ENCODE assay signal across 9 cellular contexts in genomic region chr19:54162884-54163283, GRCh38. TPM values are rescaled to one million over a fixed set of nuclear protein-coding genes. Genes with fewer than 3 reads are reported as not detected.
DNase-seq lines count a peak whose midpoint lies in the region; ATAC-seq and TF ChIP-seq lines count a peak whose summit lies in the region.
"Had no signal": no experiment of that assay in that cellular context is flagged by ENCODE, and none has a peak within 500 bp of the region (broad histone marks: within the 10 kb centered on the region; RNA-seq: fewer than 3 reads in every experiment).

No MANE protein-coding gene starts in this region.

- H3K36me3 ChIP-seq in ACC112 (ENCODE audit: insufficient read depth, low read length) (no peaks in the 10 kb centered on the region), HCT116 (ENCODE audit: control insufficient read depth in 1 of 2, insufficient read depth in 2 of 2, low read length in 2 of 2) (no peaks in the 10 kb centered on the region), ascending aorta (peaks cover 1% of the 10 kb centered on the region in 2 donors)

- peak overlapping the region; percentile 58; the same call in 1 of the 2 replicates for H3K4me3 ChIP-seq in ACC112 (ENCODE audit: low read depth, low read length)
- no peak overlapping the region for H3K4me3 ChIP-seq in HCT116 (replicated peaks in 1 of 2; ENCODE audit: low read depth in 1 of 2, low read length in 2 of 2)
- H3K4me3 ChIP-seq in ascending aorta: peak overlapping the region in 1 of 2 donors; percentile 50

- no peak for ATAC-seq in HCT116
- no peak for ATAC-seq in naive B cell (ENCODE audit: low read depth in 2 of 2)

- TF ChIP-seq RAD21 in HCT116 (IDR thresholded peaks at IDR 0.05; ENCODE audit: low read depth): no peak

- H4K20me1 ChIP-seq in HCT116 (ENCODE audit: insufficient read depth): no peaks in the 10 kb centered on the region

- H3K36me3 Mint-ChIP-seq in brain: peaks cover 25% of the 10 kb centered on the region
- H3K36me3 Mint-ChIP-seq in naive B cell: no peaks in the 10 kb centered on the region

- H3K27me3 Mint-ChIP-seq in brain (peaks cover 10% of the 10 kb centered on the region), naive B cell (peaks cover 3 to 36% (median 24%) of the 10 kb centered on the region in 3 donors)

- no TSS peak for BruUV-seq in HCT116 (replicated peaks; lab: Mats Ljungman, UMichigan)

- no peaks in the 10 kb centered on the region for H3K9me3 ChIP-seq in HCT116 (ENCODE audit: control insufficient read depth in 1 of 2, insufficient read depth in 1 of 2, low read depth in 1 of 2, low read length in 2 of 2)
- no peaks in the 10 kb centered on the region for H3K9me3 ChIP-seq in ascending aorta

- CTCF ChIA-PET in HCT116 (lab: Charles Lee): interaction anchor here (1.1 kb wide), 1 partner anchor 10 kb away, joined by 3 read pairs; the partner anchor contains the start of gene TMC4

- H3K4me1 ChIP-seq in ACC112 (ENCODE audit: control insufficient read depth, insufficient read depth, low read length, unreplicated experiment): peaks cover 11% of the 10 kb centered on the region
- peaks cover 26 to 50% of the 10 kb centered on the region in 2 experiments for H3K4me1 ChIP-seq in HCT116 (ENCODE audit: control insufficient read depth in 1 of 2, insufficient read depth in 2 of 2, low read length in 2 of 2)
- H3K4me1 ChIP-seq in ascending aorta: peaks cover 15 to 21% of the 10 kb centered on the region in 2 donors

- no peak overlapping the region for H3K27ac ChIP-seq in ACC112 (ENCODE audit: low read depth, low read length)
- H3K27ac ChIP-seq in HCT116 (ENCODE audit: low read depth, low read length): no peak overlapping the region
- no peak overlapping the region for H3K27ac ChIP-seq in ascending aorta

- no peaks in the 10 kb centered on the region for H3K9me2 ChIP-seq in HCT116 (ENCODE audit: insufficient read depth)

- POLR2A ChIA-PET in HCT116 (lab: Charles Lee): interaction anchor here (1.0 kb wide), 1 partner anchor 27 kb away, joined by 3 read pairs; the partner anchor contains the start of gene MBOAT7

- H3K27ac Mint-ChIP-seq in brain: peak overlapping the region in 1 of 5 experiments; percentile 1
- H3K27ac Mint-ChIP-seq in naive B cell: peak overlapping the region in 2 of 6 donors; percentile 7 to 63

- DNase-seq in HCT116 (ENCODE audit: low read depth, low spot score) (no peak), naive B cell (no peak), globus pallidus (ENCODE audit: low spot score) (no peak), SKM-1 (lab: John Stamatoyannopoulos, UW; ENCODE audit: unreplicated experiment) (no peak), cerebellum (ENCODE audit: low spot score) (no peak), ascending aorta (ENCODE audit: low spot score in 2 of 2) (no peak)

- no peak overlapping the region for H2AFZ ChIP-seq in ACC112 (ENCODE audit: low read length, unreplicated experiment)
- no peak overlapping the region for H2AFZ ChIP-seq in HCT116 (ENCODE audit: low read depth, low read length, poor library complexity, severe bottlenecking)

- H3K4me3 Mint-ChIP-seq in brain (peak overlapping the region; percentile 72 to 81 (median 78)), naive B cell (peak overlapping the region; percentile 77 to 95 (median 90))

- H3K9me3 Mint-ChIP-seq in brain (peaks cover 5 to 34% (median 15%) of the 10 kb centered on the region in 5 experiments), naive B cell (peaks cover 0 to 3% (median 0%) of the 10 kb centered on the region in 7 donors)

- H3K4me1 Mint-ChIP-seq in brain (peaks cover 46% of the 10 kb centered on the region), naive B cell (peaks cover 44 to 66% (median 60%) of the 10 kb centered on the region in 3 donors)

- TF ChIP-seq CTCF in HCT116 (IDR thresholded peaks at IDR 0.05 in 2 of 3, conservative IDR thresholded peaks at IDR 0.05 in 1 of 3; ENCODE audit: borderline replicate concordance in 1 of 3, insufficient read depth in 1 of 3, low read depth in 2 of 3, low read length in 2 of 3): no peak
- TF ChIP-seq CTCF in brain (conservative IDR thresholded peaks at IDR 0.05): no peak
- no peak for TF ChIP-seq CTCF in ascending aorta (IDR thresholded peaks at IDR 0.05)

- RAD21 ChIA-PET in HCT116 (lab: Charles Lee; ENCODE audit: low non-redundant PET in 1 of 2, low total read pairs in 2 of 2, uncharacterized antibody in 2 of 2, unreplicated experiment in 2 of 2): no interaction called here

- H3K27me3 ChIP-seq in ACC112 (ENCODE audit: insufficient read depth, low read length) (peaks cover 7% of the 10 kb centered on the region; the same call in 1 of the 2 replicates), HCT116 (ENCODE audit: insufficient read depth, low read length) (no peaks in the 10 kb centered on the region), ascending aorta (peaks cover 4% of the 10 kb centered on the region)

- TF ChIP-seq POLR2A in HCT116 (IDR thresholded peaks at IDR 0.05; ENCODE audit: borderline replicate concordance, extremely low read depth, insufficient read depth, insufficient read length): no peak

- H3K4me2 ChIP-seq in HCT116 (ENCODE audit: low read length): peak overlapping the region; percentile 67

- H3K79me2 ChIP-seq in ACC112 (ENCODE audit: control insufficient read depth, insufficient read depth, low read length, unreplicated experiment): peaks cover 3% of the 10 kb centered on the region
- peaks cover 8% of the 10 kb centered on the region for H3K79me2 ChIP-seq in HCT116 (ENCODE audit: insufficient read depth, low read length)

- no peak overlapping the region for H3K9ac ChIP-seq in HCT116 (ENCODE audit: low read length)

- intact Hi-C loops in HCT116 (cut with micrococcal nuclease): no loop called here
- intact Hi-C loops in ascending aorta (cut with DNase I): no loop called here

TF ChIP-seq in HCT116, 20 proteins besides CTCF, POLR2A, EP300 and RAD21 (continues in another document):
- TF ChIP-seq CEBPB (IDR thresholded peaks at IDR 0.05; ENCODE audit: low read depth) (no peak), POLR2AphosphoS5 (IDR thresholded peaks at IDR 0.05; ENCODE audit: low read depth, low read length) (no peak), JUND (IDR thresholded peaks at IDR 0.05) (no peak), EZH2 (IDR thresholded peaks at IDR 0.05) (no peak), MAX (IDR thresholded peaks at IDR 0.05) (no peak), SP1 (IDR thresholded peaks at IDR 0.05; ENCODE audit: low read depth) (no peak), ATF3 (IDR thresholded peaks at IDR 0.05) (no peak), TCF7L2 (IDR thresholded peaks at IDR 0.05; ENCODE audit: borderline replicate concordance, extremely low read depth, insufficient read depth, insufficient read length) (no peak), SIN3A (IDR thresholded peaks at IDR 0.05; ENCODE audit: low read depth) (no peak), CBX3 (IDR thresholded peaks at IDR 0.05; ENCODE audit: low read depth) (no peak), YY1 (IDR thresholded peaks at IDR 0.05; ENCODE audit: extremely low read depth, insufficient replicate concordance, low read depth, low read length) (no peak)
- TF ChIP-seq, protein P1, sequence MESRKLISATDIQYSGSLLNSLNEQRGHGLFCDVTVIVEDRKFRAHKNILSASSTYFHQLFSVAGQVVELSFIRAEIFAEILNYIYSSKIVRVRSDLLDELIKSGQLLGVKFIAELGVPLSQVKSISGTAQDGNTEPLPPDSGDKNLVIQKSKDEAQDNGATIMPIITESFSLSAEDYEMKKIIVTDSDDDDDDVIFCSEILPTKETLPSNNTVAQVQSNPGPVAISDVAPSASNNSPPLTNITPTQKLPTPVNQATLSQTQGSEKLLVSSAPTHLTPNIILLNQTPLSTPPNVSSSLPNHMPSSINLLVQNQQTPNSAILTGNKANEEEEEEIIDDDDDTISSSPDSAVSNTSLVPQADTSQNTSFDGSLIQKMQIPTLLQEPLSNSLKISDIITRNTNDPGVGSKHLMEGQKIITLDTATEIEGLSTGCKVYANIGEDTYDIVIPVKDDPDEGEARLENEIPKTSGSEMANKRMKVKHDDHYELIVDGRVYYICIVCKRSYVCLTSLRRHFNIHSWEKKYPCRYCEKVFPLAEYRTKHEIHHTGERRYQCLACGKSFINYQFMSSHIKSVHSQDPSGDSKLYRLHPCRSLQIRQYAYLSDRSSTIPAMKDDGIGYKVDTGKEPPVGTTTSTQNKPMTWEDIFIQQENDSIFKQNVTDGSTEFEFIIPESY (IDR thresholded peaks at IDR 0.05; ENCODE audit: extremely low read depth, insufficient replicate concordance, low read length): no peak

RNA-seq across cellular contexts. Expression of gene LENG1, which starts 3.4 kb away (rescaled TPM):
- total RNA-seq in HCT116 (2021; ENCODE audit: unreplicated experiment) (7.6 TPM), cerebellum (3.4 TPM), ascending aorta (2.7 TPM)
- polyA plus RNA-seq in HCT116 (2012): 6.8 and 8.0 TPM in 2 replicates
- polyA plus RNA-seq in brain (ENCODE audit: insufficient read depth, low read depth, low replicate concordance) (14.0 TPM), naive B cell (ENCODE audit: low read depth in 6 of 6) (10 to 100 TPM in 5 of 6 donors, 1 to 10 TPM in 1; 9.3 to 15.3 (median 12.0) TPM)

RNA-seq across cellular contexts. Expression of gene TMC4, which starts 10.1 kb away (rescaled TPM):
- total RNA-seq in HCT116 (2021; ENCODE audit: unreplicated experiment): 60.3 TPM
- 72.2 and 90.5 TPM in 2 replicates for polyA plus RNA-seq in HCT116 (2012)
- 4.1 TPM for polyA plus RNA-seq in brain (ENCODE audit: insufficient read depth, low read depth, low replicate concordance)
- not detected for polyA plus RNA-seq in naive B cell (ENCODE audit: low read depth in 6 of 6)
- total RNA-seq in cerebellum: 0.36 TPM
- 7.1 TPM for total RNA-seq in ascending aorta
- total RNA-seq: activated CD8-positive, alpha-beta memory T cell treated with anti-CD3 and anti-CD28 coated beads for 36 hours had no signal

RNA-seq across cellular contexts. Expression of gene CNOT3, which starts 25.3 kb away (rescaled TPM):
- total RNA-seq in HCT116 (2021; ENCODE audit: unreplicated experiment): 76.7 TPM
- polyA plus RNA-seq in HCT116 (2012): 84.0 and 93.2 TPM in 2 replicates
- polyA plus RNA-seq in brain (ENCODE audit: insufficient read depth, low read depth, low replicate concordance): 44.6 TPM
- 10 to 100 TPM in 1 of 6 donors, 1 to 10 TPM in 5; 2.7 to 12.9 (median 6.9) TPM for polyA plus RNA-seq in naive B cell (ENCODE audit: low read depth in 6 of 6)
- total RNA-seq in cerebellum: 9.6 TPM
- 69.1 TPM for total RNA-seq in ascending aorta

RNA-seq across cellular contexts. Expression of gene MBOAT7, which starts 26.5 kb away (rescaled TPM):
- 113 TPM for total RNA-seq in HCT116 (2021; ENCODE audit: unreplicated experiment)
- polyA plus RNA-seq in HCT116 (2012): 80.1 and 82.8 TPM in 2 replicates
- polyA plus RNA-seq in brain (ENCODE audit: insufficient read depth, low read depth, low replicate concordance): 94.4 TPM
- 10 to 100 TPM in 4 of 6 donors, 1 to 10 TPM in 2; 7.0 to 13.5 (median 11.3) TPM for polyA plus RNA-seq in naive B cell (ENCODE audit: low read depth in 6 of 6)
- total RNA-seq in cerebellum: 21.4 TPM
- 56.1 TPM for total RNA-seq in ascending aorta

RNA-seq across cellular contexts. Expression of gene TSEN34, which starts 28.2 kb away (rescaled TPM):
- total RNA-seq in HCT116 (2021; ENCODE audit: unreplicated experiment) (99.9 TPM), cerebellum (18.3 TPM), ascending aorta (54.9 TPM)
- polyA plus RNA-seq in HCT116 (2012): 72.0 and 86.5 TPM in 2 replicates
- polyA plus RNA-seq in brain (ENCODE audit: insufficient read depth, low read depth, low replicate concordance) (73.5 TPM), naive B cell (ENCODE audit: low read depth in 6 of 6) (10 to 100 TPM; 22.3 to 40.0 (median 32.1) TPM)
